8 cellular contexts compared by ENCODE assay signal in the genomic region with DNA sequence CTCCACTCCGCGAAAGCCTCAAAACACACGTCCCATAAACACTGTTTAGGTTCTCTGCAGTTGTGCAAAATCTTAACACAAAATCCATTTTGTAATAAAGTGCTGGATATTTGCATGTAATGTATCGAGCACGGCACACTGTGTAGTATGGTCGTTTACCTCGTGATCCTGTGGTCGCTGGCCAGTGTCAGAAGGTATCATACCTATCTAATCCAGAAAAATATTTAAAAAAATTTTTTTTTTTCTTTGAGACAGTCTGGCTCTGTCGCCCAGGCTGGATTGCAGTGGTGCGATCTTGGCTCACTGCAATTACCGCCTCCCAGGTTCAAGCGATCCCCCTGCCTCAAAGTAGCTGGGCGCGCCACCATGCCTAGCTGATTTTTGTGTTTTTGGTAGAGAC. TPM values are rescaled to one million over a fixed set of nuclear protein-coding genes. Genes with fewer than 3 reads are reported as not detected.
DNase-seq lines count a peak whose midpoint lies in the region; ATAC-seq, FAIRE-seq and TF ChIP-seq lines count a peak whose summit lies in the region.

No MANE protein-coding gene starts in this region.

- peak overlapping the region; percentile 93 for H3K27ac Mint-ChIP-seq in T-helper 1 cell treated with Interleukin-12 subunit alpha and Interleukin-12 subunit beta and Interleukin-4 antibody, amounts not matched to agents 30 μg/mL and 1 μg/mL, for 36 hours
- no peak overlapping the region for H3K27ac Mint-ChIP-seq in activated naive CD8-positive, alpha-beta T cell treated with anti-CD3 and anti-CD28 coated beads, Interleukin-2, amount 10 ng/mL, durations not matched to agents 7 days and 5 days

- no peak for DNase-seq in T-helper 1 cell
- no peak for DNase-seq in activated naive CD8-positive, alpha-beta T cell treated with anti-CD3 and anti-CD28 coated beads, Interleukin-2, amount 10 ng/mL, durations not matched to agents 7 days and 5 days
- DNase-seq in keratinocyte (ENCODE audit: low read depth, low spot score): no peak
- DNase-seq in head of caudate nucleus: no peak

- peaks cover 6% of the 10 kb centered on the region for H3K9me1 ChIP-seq in keratinocyte (ENCODE audit: control insufficient read depth, extremely low read depth, insufficient read depth, low read length)

- H3K4me2 ChIP-seq in keratinocyte (ENCODE audit: control insufficient read depth, extremely low read depth, insufficient read depth, low read depth, low read length): peak overlapping the region; percentile 94

- H3K36me3 ChIP-seq in keratinocyte (ENCODE audit: control insufficient read depth in 2 of 2, extremely low read depth in 1 of 2, insufficient read depth in 2 of 2, low read length in 2 of 2) (peaks cover 17 to 47% of the 10 kb centered on the region in 2 experiments), subcutaneous abdominal adipose tissue (ENCODE audit: control insufficient read depth in 5 of 5, insufficient read depth in 5 of 5, low read length in 5 of 5) (peaks cover 3 to 44% (median 37%) of the 10 kb centered on the region in 5 donors)

- H3K4me3 Mint-ChIP-seq in T-helper 1 cell treated with Interleukin-12 subunit alpha and Interleukin-12 subunit beta and Interleukin-4 antibody, amounts not matched to agents 30 μg/mL and 1 μg/mL, for 36 hours: peak overlapping the region; percentile 98
- peak overlapping the region; percentile 97 for H3K4me3 Mint-ChIP-seq in activated naive CD8-positive, alpha-beta T cell treated with anti-CD3 and anti-CD28 coated beads, Interleukin-2, amount 10 ng/mL, durations not matched to agents 7 days and 5 days

- H3K27me3 ChIP-seq in keratinocyte (ENCODE audit: control insufficient read depth, extremely low read depth, insufficient read depth, low read length) (peaks cover 23% of the 10 kb centered on the region), subcutaneous abdominal adipose tissue (ENCODE audit: control insufficient read depth in 5 of 5, insufficient read depth in 4 of 5, low read length in 5 of 5) (peaks cover 8 to 23% (median 18%) of the 10 kb centered on the region in 5 donors)

- peaks cover 28% of the 10 kb centered on the region for H3K36me3 Mint-ChIP-seq in T-helper 1 cell treated with Interleukin-12 subunit alpha and Interleukin-12 subunit beta and Interleukin-4 antibody, amounts not matched to agents 30 μg/mL and 1 μg/mL, for 36 hours (ENCODE audit: low read depth)
- peaks cover 12% of the 10 kb centered on the region for H3K36me3 Mint-ChIP-seq in activated naive CD8-positive, alpha-beta T cell treated with anti-CD3 and anti-CD28 coated beads, Interleukin-2, amount 10 ng/mL, durations not matched to agents 7 days and 5 days

- peaks cover 37% of the 10 kb centered on the region for H3K4me1 Mint-ChIP-seq in T-helper 1 cell treated with Interleukin-12 subunit alpha and Interleukin-12 subunit beta and Interleukin-4 antibody, amounts not matched to agents 30 μg/mL and 1 μg/mL, for 36 hours (ENCODE audit: low read depth)
- peaks cover 36% of the 10 kb centered on the region for H3K4me1 Mint-ChIP-seq in activated naive CD8-positive, alpha-beta T cell treated with anti-CD3 and anti-CD28 coated beads, Interleukin-2, amount 10 ng/mL, durations not matched to agents 7 days and 5 days

- H3K9me3 ChIP-seq in keratinocyte (ENCODE audit: control insufficient read depth, low read depth, low read length) (no peaks in the 10 kb centered on the region), subcutaneous abdominal adipose tissue (ENCODE audit: control insufficient read depth in 5 of 5, low read length in 5 of 5) (no peaks in the 10 kb centered on the region)

- no peaks in the 10 kb centered on the region for H3K9me3 Mint-ChIP-seq in T-helper 1 cell treated with Interleukin-12 subunit alpha and Interleukin-12 subunit beta and Interleukin-4 antibody, amounts not matched to agents 30 μg/mL and 1 μg/mL, for 36 hours
- no peaks in the 10 kb centered on the region for H3K9me3 Mint-ChIP-seq in activated naive CD8-positive, alpha-beta T cell treated with anti-CD3 and anti-CD28 coated beads, Interleukin-2, amount 10 ng/mL, durations not matched to agents 7 days and 5 days

- peaks cover 53% of the 10 kb centered on the region for H3K79me2 ChIP-seq in keratinocyte (ENCODE audit: control insufficient read depth, insufficient read depth, low read length)

- POLR2A ChIA-PET in activated naive CD8-positive, alpha-beta T cell treated with anti-CD3 and anti-CD28 coated beads, Interleukin-2, amount 10 ng/mL, durations not matched to agents 7 days and 5 days (lab: Charles Lee): interaction anchor here (0.6 to 2.7 kb wide), 2 partner anchors 8 to 1046 kb away, joined by 5 to 11 read pairs; a partner anchor contains a TSS

- intact Hi-C loops in head of caudate nucleus (cut with DNase I): no loop called here

- H3K4me3 ChIP-seq in keratinocyte (ENCODE audit: control insufficient read depth in 2 of 3, extremely low read depth in 1 of 3, insufficient read depth in 2 of 3, low read depth in 1 of 3, low read length in 3 of 3) (peak overlapping the region; percentile 95 to 98 (median 96)), subcutaneous abdominal adipose tissue (ENCODE audit: low read depth in 1 of 5, low read length in 5 of 5) (peak overlapping the region; percentile 94 to 99 (median 97))

- no peak for ATAC-seq in activated naive CD8-positive, alpha-beta T cell treated with anti-CD3 and anti-CD28 coated beads, Interleukin-2, amount 10 ng/mL, durations not matched to agents 7 days and 5 days (ENCODE audit: low read depth)
- no peak for ATAC-seq in GM21825 (IDR thresholded peaks at IDR 0.05; ENCODE audit: unreplicated experiment)
- no peak for ATAC-seq in HG02852 (IDR thresholded peaks at IDR 0.05; ENCODE audit: unreplicated experiment)

- H3K9ac ChIP-seq in keratinocyte (ENCODE audit: control insufficient read depth, extremely low read depth, insufficient read depth, low read length) (peak overlapping the region; percentile 99), subcutaneous abdominal adipose tissue (ENCODE audit: low read length in 5 of 5) (peak overlapping the region; percentile 94 to 100 (median 97))

- TF ChIP-seq CTCF in keratinocyte (optimal IDR thresholded peaks at IDR 0.05 in 1 of 3, IDR thresholded peaks at IDR 0.05 in 1 of 3, conservative IDR thresholded peaks at IDR 0.05 in 1 of 3; ENCODE audit: extremely low read depth in 1 of 3, insufficient read depth in 2 of 3, low read length in 3 of 3): no peak

- H3K27me3 Mint-ChIP-seq in T-helper 1 cell treated with Interleukin-12 subunit alpha and Interleukin-12 subunit beta and Interleukin-4 antibody, amounts not matched to agents 30 μg/mL and 1 μg/mL, for 36 hours (ENCODE audit: low read depth): peaks cover 13% of the 10 kb centered on the region
- H3K27me3 Mint-ChIP-seq in activated naive CD8-positive, alpha-beta T cell treated with anti-CD3 and anti-CD28 coated beads, Interleukin-2, amount 10 ng/mL, durations not matched to agents 7 days and 5 days: peaks cover 23% of the 10 kb centered on the region

- dilution Hi-C loops in keratinocyte (cut with MboI; ENCODE audit: extremely low pct_ligation_motif_present, low sequenced_read_pairs): no loop called here

- FAIRE-seq in keratinocyte (lab: Jason Lieb, UNC): no peak

- no peak overlapping the region for H2AFZ ChIP-seq in keratinocyte (ENCODE audit: control insufficient read depth, low read length)

- H3K4me1 ChIP-seq in keratinocyte (ENCODE audit: control insufficient read depth, extremely low read depth, insufficient read depth, low read length): peaks cover 58% of the 10 kb centered on the region
- peaks cover 2 to 46% (median 28%) of the 10 kb centered on the region in 5 donors for H3K4me1 ChIP-seq in subcutaneous abdominal adipose tissue (ENCODE audit: control insufficient read depth in 5 of 5, insufficient read depth in 5 of 5, low read length in 5 of 5)

- H4K20me1 ChIP-seq in keratinocyte (ENCODE audit: control insufficient read depth, extremely low read depth, insufficient read depth, low read length): peaks cover 38% of the 10 kb centered on the region

- peak overlapping the region; percentile 92 for H3K27ac ChIP-seq in keratinocyte (ENCODE audit: control insufficient read depth, insufficient read depth, low read length)
- H3K27ac ChIP-seq in subcutaneous abdominal adipose tissue (ENCODE audit: low read depth, low read length): peak overlapping the region; percentile 86

RNA-seq across cellular contexts. Expression of a gene that starts 1.0 kb away (rescaled TPM):
- total RNA-seq in activated naive CD8-positive, alpha-beta T cell treated with anti-CD3 and anti-CD28 coated beads, Interleukin-2, amount 10 ng/mL, durations not matched to agents 7 days and 5 days: 1,000 to 10,000 TPM; 1,138 to 1,179 TPM
- 1,325 to 1,779 TPM (median 1,757 TPM) in 3 replicates for polyA plus RNA-seq in keratinocyte
- 1,281 TPM for polyA plus RNA-seq in keratinocyte (2011; ENCODE audit: low read depth)
- 2,311 and 2,376 TPM in 2 replicates for polyA plus RNA-seq in keratinocyte (2011; cell fraction: cytosol; rRNA removed)
- polyA plus RNA-seq in keratinocyte (2011; cell fraction: nucleus; rRNA removed): 433 and 579 TPM in 2 replicates
- polyA plus RNA-seq in keratinocyte (2012; ENCODE audit: low replicate concordance): 4,284 and 4,511 TPM in 2 replicates
- 114 to 1,718 TPM (median 1,157 TPM) in 3 replicates for polyA minus RNA-seq in keratinocyte
- polyA minus RNA-seq in keratinocyte (2011; cell fraction: cytosol; rRNA and poly(A)+ RNA removed): 1,055 TPM
- 168 and 186 TPM in 2 replicates for polyA minus RNA-seq in keratinocyte (2011; cell fraction: nucleus; rRNA and poly(A)+ RNA removed)

RNA-seq across cellular contexts. Expression of a gene that starts 8.9 kb away (rescaled TPM):
- 10 to 100 TPM; 10.9 to 11.2 TPM for total RNA-seq in activated naive CD8-positive, alpha-beta T cell treated with anti-CD3 and anti-CD28 coated beads, Interleukin-2, amount 10 ng/mL, durations not matched to agents 7 days and 5 days
- 2.2 to 8.5 TPM (median 3.7 TPM) in 3 replicates for polyA plus RNA-seq in keratinocyte
- 1.0 TPM for polyA plus RNA-seq in keratinocyte (2011; ENCODE audit: low read depth)
- 2.6 and 3.8 TPM in 2 replicates for polyA plus RNA-seq in keratinocyte (2011; cell fraction: cytosol; rRNA removed)
- 10.0 and 14.2 TPM in 2 replicates for polyA plus RNA-seq in keratinocyte (2011; cell fraction: nucleus; rRNA removed)
- polyA plus RNA-seq in keratinocyte (2012; ENCODE audit: low replicate concordance): 0.87 and 1.8 TPM in 2 replicates
- polyA minus RNA-seq in keratinocyte: 5.1 to 18.0 TPM (median 7.6 TPM) in 3 replicates
- polyA minus RNA-seq in keratinocyte (2011; cell fraction: cytosol; rRNA and poly(A)+ RNA removed): 10.2 TPM
- 8.2 and 28.0 TPM in 2 replicates for polyA minus RNA-seq in keratinocyte (2011; cell fraction: nucleus; rRNA and poly(A)+ RNA removed)
